In the genomic region with DNA sequence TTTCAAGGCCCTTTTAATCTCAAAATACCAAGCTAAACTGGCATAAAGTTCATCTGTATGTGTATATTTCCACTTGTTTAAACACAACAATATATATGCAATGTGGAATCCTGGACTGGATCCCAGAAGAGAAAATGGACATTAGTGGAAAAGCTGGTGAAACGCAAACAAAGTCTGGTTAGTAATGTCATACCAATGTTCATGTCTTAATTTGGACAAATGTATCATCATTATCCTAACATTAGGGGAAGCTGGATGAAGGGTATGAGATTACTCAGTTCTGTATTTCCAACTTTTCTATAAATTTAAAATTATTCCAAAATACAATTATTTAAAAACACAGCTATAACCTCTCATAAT, we compare ENCODE assay signal across 10 cellular contexts. TPM values are rescaled to one million over a fixed set of nuclear protein-coding genes. Genes with fewer than 3 reads are reported as not detected.
DNase-seq lines count a peak whose midpoint lies in the region; ATAC-seq and TF ChIP-seq lines count a peak whose summit lies in the region.
"Had no signal": no experiment of that assay in that cellular context is flagged by ENCODE, and none has a peak within 500 bp of the region (broad histone marks: within the 10 kb centered on the region; RNA-seq: fewer than 3 reads in every experiment).

No MANE protein-coding gene starts in this region.

- intact Hi-C loops in Calu3 (cut with micrococcal nuclease; ENCODE audit: unreplicated experiment) = loop anchor here (10.0 kb wide), 1 partner anchor 387 kb away; no protein-coding TSS in a partner anchor
- intact Hi-C loops in activated T-helper 1 cell treated with anti-CD3 and anti-CD28 coated beads, Interleukin-12 subunit alpha, Interleukin-12 subunit beta, Interleukin-2, Interleukin-4 antibody, amounts not matched to agents 30 ng/mL and 10 ng/mL and 1 ng/mL, durations not matched to agents 14 hours and 24 hours and 36 hours (cut with micrococcal nuclease) = loop anchor here (5.0 to 10.0 kb wide), 8 partner anchors 34 to 1404 kb away; a partner anchor contains a TSS
- intact Hi-C loops in natural killer cell (cut with micrococcal nuclease) = loop anchor here (5.0 to 10.0 kb wide), 3 partner anchors 39 to 633 kb away; a partner anchor contains a TSS

- H3K4me1 Mint-ChIP-seq in Calu3 (ENCODE audit: low read depth, unreplicated experiment) (peaks cover 39% of the 10 kb centered on the region), HFFc6 (ENCODE audit: low read depth) (peaks cover 63% of the 10 kb centered on the region), natural killer cell (peaks cover 68% of the 10 kb centered on the region in 2 donors)
- H3K4me1 Mint-ChIP-seq in activated T-helper 1 cell treated with anti-CD3 and anti-CD28 coated beads, Interleukin-12 subunit alpha, Interleukin-12 subunit beta, Interleukin-2, Interleukin-4 antibody, amounts not matched to agents 30 ng/mL and 10 ng/mL and 1 ng/mL, durations not matched to agents 14 hours and 24 hours and 36 hours (ENCODE audit: low read depth) = peaks cover 65% of the 10 kb centered on the region

- no peaks in the 10 kb centered on the region for H3K9me3 Mint-ChIP-seq in Calu3 (ENCODE audit: low read depth, unreplicated experiment)
- H3K9me3 Mint-ChIP-seq in HFFc6 = peaks cover 13% of the 10 kb centered on the region
- no peaks in the 10 kb centered on the region for H3K9me3 Mint-ChIP-seq in activated T-helper 1 cell treated with anti-CD3 and anti-CD28 coated beads, Interleukin-12 subunit alpha, Interleukin-12 subunit beta, Interleukin-2, Interleukin-4 antibody, amounts not matched to agents 30 ng/mL and 10 ng/mL and 1 ng/mL, durations not matched to agents 14 hours and 24 hours and 36 hours
- no peaks in the 10 kb centered on the region for H3K9me3 Mint-ChIP-seq in natural killer cell

- H3K4me3 Mint-ChIP-seq in Calu3 (ENCODE audit: low read depth, unreplicated experiment) (peak overlapping the region; percentile 56), HFFc6 (no peak overlapping the region), natural killer cell (peak overlapping the region; percentile 67)
- H3K4me3 Mint-ChIP-seq in activated T-helper 1 cell treated with anti-CD3 and anti-CD28 coated beads, Interleukin-12 subunit alpha, Interleukin-12 subunit beta, Interleukin-2, Interleukin-4 antibody, amounts not matched to agents 30 ng/mL and 10 ng/mL and 1 ng/mL, durations not matched to agents 14 hours and 24 hours and 36 hours = peak overlapping the region; percentile 98

- TF ChIP-seq CTCF in Calu3 (IDR thresholded peaks at IDR 0.05; ENCODE audit: unreplicated experiment) (no peak), HFFc6 (IDR thresholded peaks at IDR 0.05) (no peak), natural killer cell (IDR thresholded peaks at IDR 0.05) (no peak)

- H3K27ac Mint-ChIP-seq in Calu3 (ENCODE audit: unreplicated experiment) (no peak overlapping the region), HFFc6 (no peak overlapping the region), natural killer cell (peak overlapping the region; percentile 97 to 98)
- no peak overlapping the region for H3K27ac Mint-ChIP-seq in activated T-helper 1 cell treated with anti-CD3 and anti-CD28 coated beads, Interleukin-12 subunit alpha, Interleukin-12 subunit beta, Interleukin-2, Interleukin-4 antibody, amounts not matched to agents 30 ng/mL and 10 ng/mL and 1 ng/mL, durations not matched to agents 14 hours and 24 hours and 36 hours

- CTCF ChIA-PET in Calu3 (lab: Charles Lee) = interaction anchor here (0.6 kb wide), 1 partner anchor 14 kb away, joined by 4 read pairs; no protein-coding TSS in a partner anchor

- H3K36me3 Mint-ChIP-seq in Calu3 (ENCODE audit: insufficient read depth, unreplicated experiment) (peaks cover 69% of the 10 kb centered on the region), HFFc6 (ENCODE audit: low read depth) (peaks cover 49% of the 10 kb centered on the region), natural killer cell (no peaks in the 10 kb centered on the region)
- H3K36me3 Mint-ChIP-seq in activated T-helper 1 cell treated with anti-CD3 and anti-CD28 coated beads, Interleukin-12 subunit alpha, Interleukin-12 subunit beta, Interleukin-2, Interleukin-4 antibody, amounts not matched to agents 30 ng/mL and 10 ng/mL and 1 ng/mL, durations not matched to agents 14 hours and 24 hours and 36 hours (ENCODE audit: low read depth) = peaks cover 45% of the 10 kb centered on the region

- DNase-seq in Calu3 (no peak), HFFc6 (peak; percentile 20), natural killer cell (no peak), pons (ENCODE audit: low spot score) (no peak)
- no peak for DNase-seq in activated T-helper 1 cell treated with anti-CD3 and anti-CD28 coated beads, Interleukin-12 subunit alpha, Interleukin-12 subunit beta, Interleukin-2, Interleukin-4 antibody, amounts not matched to agents 30 ng/mL and 10 ng/mL and 1 ng/mL, durations not matched to agents 14 hours and 24 hours and 36 hours (ENCODE audit: low spot score)
- DNase-seq: NCI-H345; stimulated activated CD4-positive, alpha-beta T cell treated with anti-CD3 and anti-CD28 coated beads, Interleukin-12 subunit alpha, Interleukin-12 subunit beta, amount 100 ng/mL, for 4 hours; stomach had no signal

- ATAC-seq in natural killer cell (no peak), GM19324 (IDR thresholded peaks at IDR 0.05; ENCODE audit: low FRiP score, unreplicated experiment) (no peak), GM21737 (IDR thresholded peaks at IDR 0.05; ENCODE audit: unreplicated experiment) (no peak)

- BruUV-seq in Calu3 (replicated peaks; lab: Mats Ljungman, UMichigan) = no TSS peak

- H3K27me3 Mint-ChIP-seq in Calu3 (ENCODE audit: unreplicated experiment) (no peaks in the 10 kb centered on the region), HFFc6 (ENCODE audit: insufficient read depth) (no peaks in the 10 kb centered on the region), natural killer cell (ENCODE audit: low read depth in 2 of 2) (no peaks in the 10 kb centered on the region)
- H3K27me3 Mint-ChIP-seq in activated T-helper 1 cell treated with anti-CD3 and anti-CD28 coated beads, Interleukin-12 subunit alpha, Interleukin-12 subunit beta, Interleukin-2, Interleukin-4 antibody, amounts not matched to agents 30 ng/mL and 10 ng/mL and 1 ng/mL, durations not matched to agents 14 hours and 24 hours and 36 hours (ENCODE audit: insufficient read depth) = no peaks in the 10 kb centered on the region

RNA-seq across cellular contexts. Expression of a gene that starts 3.8 kb away (rescaled TPM):
- 78.0 and 82.5 TPM in 2 replicates for total RNA-seq in Calu3 (2022)
- total RNA-seq in HFFc6 (2021; fragmentation: NEBNext Ultra II Directional; extraction: Animal tissue kit (Norgen Biotek cat#: 25700)) = 10 to 100 TPM; 45.0 to 63.7 (median 52.1) TPM
- total RNA-seq in activated T-helper 1 cell treated with anti-CD3 and anti-CD28 coated beads, Interleukin-12 subunit alpha, Interleukin-12 subunit beta, Interleukin-2, Interleukin-4 antibody, amounts not matched to agents 30 ng/mL and 10 ng/mL and 1 ng/mL, durations not matched to agents 14 hours and 24 hours and 36 hours = 95.8 and 103 TPM in 2 replicates
- total RNA-seq in natural killer cell = 100 to 1,000 TPM; 179 to 200 (median 188) TPM

Comparison
In these comparisons a context has a peak if more than half of its experiments do, and no peak if none do; other contexts are left out.
1. H3K27ac Mint-ChIP-seq: peak in natural killer cell (2 of 2); none in Calu3 (single experiment), HFFc6 (single experiment) and activated T-helper 1 cell treated with anti-CD3 and anti-CD28 coated beads, Interleukin-12 subunit alpha, Interleukin-12 subunit beta, Interleukin-2, Interleukin-4 antibody, amounts not matched to agents 30 ng/mL and 10 ng/mL and 1 ng/mL, durations not matched to agents 14 hours and 24 hours and 36 hours (single experiment).